Comparison of ENCODE assay signal across 19 cellular contexts in genomic region chr14:101897326-101897725, GRCh38.
"Had no signal": no experiment of that assay in that cellular context is flagged by ENCODE, and none has a peak within 500 bp of the region (broad histone marks: within the 10 kb centered on the region; RNA-seq: fewer than 3 reads in every experiment).

No MANE protein-coding gene starts in this region.

- H3K27ac ChIP-seq: foreskin keratinocyte, left ventricle myocardium inferior, lower lobe of right lung, ovary, right atrium auricular region, suprapubic skin, thyroid gland had no signal

- H3K9me3 ChIP-seq: left ventricle myocardium inferior, lower lobe of right lung, ovary, right atrium auricular region, suprapubic skin, thyroid gland had no signal

- H3K9me3 Mint-ChIP-seq: endodermal cell, naive B cell, neural crest cell, type B pancreatic cell had no signal

- H3K27me3 Mint-ChIP-seq: naive B cell, type B pancreatic cell had no signal

- H3K27ac Mint-ChIP-seq: endodermal cell, type B pancreatic cell had no signal

- ATAC-seq: foreskin keratinocyte; left cardiac atrium; lower lobe of right lung; stimulated activated naive CD8-positive, alpha-beta T cell treated with anti-CD3 and anti-CD28 coated beads, Interleukin-15, Interleukin-2, amounts not matched to agents 100 U/mL and 50 U/mL, for 24 hours had no signal

- H3K4me3 ChIP-seq: left ventricle myocardium inferior, lower lobe of right lung, ovary, right atrium auricular region, suprapubic skin, thyroid gland had no signal

- DNase-seq: dermis blood vessel endothelial cell; endodermal cell; erythroblast; foreskin keratinocyte; kidney; left cardiac atrium; left ventricle myocardium inferior; lower lobe of right lung; mesenchymal stem cell; naive B cell; small intestine; stimulated activated CD4-positive, alpha-beta T cell treated with anti-CD3 and anti-CD28 coated beads, Interleukin-2, amount 100 ng/mL, for 48 hours; stimulated activated naive CD8-positive, alpha-beta T cell treated with anti-CD3 and anti-CD28 coated beads, Interleukin-15, Interleukin-2, amounts not matched to agents 100 U/mL and 50 U/mL, for 24 hours; thyroid gland had no signal

- H3K36me3 ChIP-seq: ovary had no signal

- H3K4me1 ChIP-seq: foreskin keratinocyte, lower lobe of right lung, right atrium auricular region, suprapubic skin, thyroid gland had no signal

- H3K4me3 Mint-ChIP-seq: endodermal cell, neural crest cell, type B pancreatic cell had no signal

- H3K4me1 Mint-ChIP-seq: endodermal cell, neural crest cell had no signal

- H3K27me3 ChIP-seq: foreskin keratinocyte, ovary, right atrium auricular region, suprapubic skin, thyroid gland had no signal
